In the genomic region with DNA sequence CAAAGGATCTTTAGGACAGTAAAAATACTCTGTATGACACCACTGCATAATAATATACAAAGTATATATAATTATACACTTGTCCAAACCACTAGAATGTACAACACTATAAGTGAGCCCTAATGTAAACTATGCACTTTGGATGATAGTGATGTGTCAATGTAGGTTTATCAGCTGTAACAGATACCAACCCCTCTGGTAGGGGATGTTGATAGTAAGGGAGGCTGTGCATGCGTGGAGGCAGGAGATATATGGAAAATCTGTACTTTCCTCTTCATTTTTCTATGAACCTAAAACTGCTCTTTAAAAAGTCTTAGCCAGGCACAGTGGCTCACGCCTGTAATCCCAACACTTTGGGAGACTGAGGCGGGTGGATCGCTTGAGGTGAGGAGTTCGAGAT, we compare ENCODE assay signal across 1 cellular context.
A peak's percentile ranks its signal among the peaks of the same experiment; 100 is the strongest.
TF ChIP-seq lines count a peak whose summit lies in the region.

No MANE protein-coding gene starts in this region.

TF ChIP-seq in K562, 482 proteins besides CTCF, POLR2A, EP300 and RAD21 (continued from another document and continues in another):
- TF ChIP-seq KLF13 (tag; IDR thresholded peaks at IDR 0.05; ENCODE audit: borderline replicate concordance, low read depth) = no peak
- TF ChIP-seq SAFB2 (IDR thresholded peaks at IDR 0.05; ENCODE audit: borderline replicate concordance, low read depth, low read length, severe bottlenecking) = no peak
- no peak for TF ChIP-seq SAP30 (IDR thresholded peaks at IDR 0.05; ENCODE audit: borderline replicate concordance, insufficient read depth, low read depth, low read length, poor library complexity, severe bottlenecking)
- no peak for TF ChIP-seq BRD4 (IDR thresholded peaks at IDR 0.05)
- TF ChIP-seq MECOM (CRISPR knock-in tag; IDR thresholded peaks at IDR 0.05) = no peak
- TF ChIP-seq, protein P1, sequence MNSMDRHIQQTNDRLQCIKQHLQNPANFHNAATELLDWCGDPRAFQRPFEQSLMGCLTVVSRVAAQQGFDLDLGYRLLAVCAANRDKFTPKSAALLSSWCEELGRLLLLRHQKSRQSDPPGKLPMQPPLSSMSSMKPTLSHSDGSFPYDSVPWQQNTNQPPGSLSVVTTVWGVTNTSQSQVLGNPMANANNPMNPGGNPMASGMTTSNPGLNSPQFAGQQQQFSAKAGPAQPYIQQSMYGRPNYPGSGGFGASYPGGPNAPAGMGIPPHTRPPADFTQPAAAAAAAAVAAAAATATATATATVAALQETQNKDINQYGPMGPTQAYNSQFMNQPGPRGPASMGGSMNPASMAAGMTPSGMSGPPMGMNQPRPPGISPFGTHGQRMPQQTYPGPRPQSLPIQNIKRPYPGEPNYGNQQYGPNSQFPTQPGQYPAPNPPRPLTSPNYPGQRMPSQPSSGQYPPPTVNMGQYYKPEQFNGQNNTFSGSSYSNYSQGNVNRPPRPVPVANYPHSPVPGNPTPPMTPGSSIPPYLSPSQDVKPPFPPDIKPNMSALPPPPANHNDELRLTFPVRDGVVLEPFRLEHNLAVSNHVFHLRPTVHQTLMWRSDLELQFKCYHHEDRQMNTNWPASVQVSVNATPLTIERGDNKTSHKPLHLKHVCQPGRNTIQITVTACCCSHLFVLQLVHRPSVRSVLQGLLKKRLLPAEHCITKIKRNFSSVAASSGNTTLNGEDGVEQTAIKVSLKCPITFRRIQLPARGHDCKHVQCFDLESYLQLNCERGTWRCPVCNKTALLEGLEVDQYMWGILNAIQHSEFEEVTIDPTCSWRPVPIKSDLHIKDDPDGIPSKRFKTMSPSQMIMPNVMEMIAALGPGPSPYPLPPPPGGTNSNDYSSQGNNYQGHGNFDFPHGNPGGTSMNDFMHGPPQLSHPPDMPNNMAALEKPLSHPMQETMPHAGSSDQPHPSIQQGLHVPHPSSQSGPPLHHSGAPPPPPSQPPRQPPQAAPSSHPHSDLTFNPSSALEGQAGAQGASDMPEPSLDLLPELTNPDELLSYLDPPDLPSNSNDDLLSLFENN (IDR thresholded peaks at IDR 0.05; ENCODE audit: low read depth in 2 of 2, low read length in 2 of 2) = peak in 1 of 2 experiments; percentile 60; a peak in 1 of 4 replicates
- TF ChIP-seq OTX1 (CRISPR knock-in tag; IDR thresholded peaks at IDR 0.05) = no peak
- TF ChIP-seq RFX1 (IDR thresholded peaks at IDR 0.05) = no peak
- TF ChIP-seq, protein P2, sequence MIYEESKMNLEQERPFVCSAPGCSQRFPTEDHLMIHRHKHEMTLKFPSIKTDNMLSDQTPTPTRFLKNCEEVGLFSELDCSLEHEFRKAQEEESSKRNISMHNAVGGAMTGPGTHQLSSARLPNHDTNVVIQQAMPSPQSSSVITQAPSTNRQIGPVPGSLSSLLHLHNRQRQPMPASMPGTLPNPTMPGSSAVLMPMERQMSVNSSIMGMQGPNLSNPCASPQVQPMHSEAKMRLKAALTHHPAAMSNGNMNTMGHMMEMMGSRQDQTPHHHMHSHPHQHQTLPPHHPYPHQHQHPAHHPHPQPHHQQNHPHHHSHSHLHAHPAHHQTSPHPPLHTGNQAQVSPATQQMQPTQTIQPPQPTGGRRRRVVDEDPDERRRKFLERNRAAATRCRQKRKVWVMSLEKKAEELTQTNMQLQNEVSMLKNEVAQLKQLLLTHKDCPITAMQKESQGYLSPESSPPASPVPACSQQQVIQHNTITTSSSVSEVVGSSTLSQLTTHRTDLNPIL (CRISPR knock-in tag; IDR thresholded peaks at IDR 0.05) = no peak
- no peak for TF ChIP-seq KLF6 (CRISPR knock-in tag; IDR thresholded peaks at IDR 0.05; ENCODE audit: borderline replicate concordance)
- TF ChIP-seq BHLHE40 (IDR thresholded peaks at IDR 0.05; ENCODE audit: low read length) = 0 out of 2 replicates have a peak, but pooled peaks have one; percentile 15
- TF ChIP-seq TRIM24 (IDR thresholded peaks at IDR 0.05) = peak; percentile 64 to 73; a peak in 3 of 4 replicates
- TF ChIP-seq, protein P3, sequence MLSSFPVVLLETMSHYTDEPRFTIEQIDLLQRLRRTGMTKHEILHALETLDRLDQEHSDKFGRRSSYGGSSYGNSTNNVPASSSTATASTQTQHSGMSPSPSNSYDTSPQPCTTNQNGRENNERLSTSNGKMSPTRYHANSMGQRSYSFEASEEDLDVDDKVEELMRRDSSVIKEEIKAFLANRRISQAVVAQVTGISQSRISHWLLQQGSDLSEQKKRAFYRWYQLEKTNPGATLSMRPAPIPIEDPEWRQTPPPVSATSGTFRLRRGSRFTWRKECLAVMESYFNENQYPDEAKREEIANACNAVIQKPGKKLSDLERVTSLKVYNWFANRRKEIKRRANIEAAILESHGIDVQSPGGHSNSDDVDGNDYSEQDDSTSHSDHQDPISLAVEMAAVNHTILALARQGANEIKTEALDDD (IDR thresholded peaks at IDR 0.05) = no peak
- TF ChIP-seq KLF10 (CRISPR knock-in tag; IDR thresholded peaks at IDR 0.05) = no peak
- peak; percentile 87 for TF ChIP-seq TAL1 (IDR thresholded peaks at IDR 0.05)
- TF ChIP-seq TCF3 (CRISPR knock-in tag; IDR thresholded peaks at IDR 0.05) = peak; percentile 90
- TF ChIP-seq, protein P4, sequence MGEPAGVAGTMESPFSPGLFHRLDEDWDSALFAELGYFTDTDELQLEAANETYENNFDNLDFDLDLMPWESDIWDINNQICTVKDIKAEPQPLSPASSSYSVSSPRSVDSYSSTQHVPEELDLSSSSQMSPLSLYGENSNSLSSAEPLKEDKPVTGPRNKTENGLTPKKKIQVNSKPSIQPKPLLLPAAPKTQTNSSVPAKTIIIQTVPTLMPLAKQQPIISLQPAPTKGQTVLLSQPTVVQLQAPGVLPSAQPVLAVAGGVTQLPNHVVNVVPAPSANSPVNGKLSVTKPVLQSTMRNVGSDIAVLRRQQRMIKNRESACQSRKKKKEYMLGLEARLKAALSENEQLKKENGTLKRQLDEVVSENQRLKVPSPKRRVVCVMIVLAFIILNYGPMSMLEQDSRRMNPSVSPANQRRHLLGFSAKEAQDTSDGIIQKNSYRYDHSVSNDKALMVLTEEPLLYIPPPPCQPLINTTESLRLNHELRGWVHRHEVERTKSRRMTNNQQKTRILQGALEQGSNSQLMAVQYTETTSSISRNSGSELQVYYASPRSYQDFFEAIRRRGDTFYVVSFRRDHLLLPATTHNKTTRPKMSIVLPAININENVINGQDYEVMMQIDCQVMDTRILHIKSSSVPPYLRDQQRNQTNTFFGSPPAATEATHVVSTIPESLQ (CRISPR knock-in tag; IDR thresholded peaks at IDR 0.05) = no peak
- no peak for TF ChIP-seq FOXA3 (CRISPR knock-in tag; conservative IDR thresholded peaks at IDR 0.05 in 1 of 2, IDR thresholded peaks at IDR 0.05 in 1 of 2)
- no peak for TF ChIP-seq XRCC5 (IDR thresholded peaks at IDR 0.05; ENCODE audit: low read depth, low read length)
- no peak for TF ChIP-seq CBFB (CRISPR knock-in tag; IDR thresholded peaks at IDR 0.05)
- no peak for TF ChIP-seq PHB (CRISPR knock-in tag; IDR thresholded peaks at IDR 0.05)
- no peak for TF ChIP-seq ZBTB7A (IDR thresholded peaks at IDR 0.05; ENCODE audit: borderline replicate concordance, control insufficient read depth, low read depth, low read length)
- no peak for TF ChIP-seq FUS (optimal IDR thresholded peaks at IDR 0.05; ENCODE audit: low read depth, low read length)
- TF ChIP-seq, protein P5, sequence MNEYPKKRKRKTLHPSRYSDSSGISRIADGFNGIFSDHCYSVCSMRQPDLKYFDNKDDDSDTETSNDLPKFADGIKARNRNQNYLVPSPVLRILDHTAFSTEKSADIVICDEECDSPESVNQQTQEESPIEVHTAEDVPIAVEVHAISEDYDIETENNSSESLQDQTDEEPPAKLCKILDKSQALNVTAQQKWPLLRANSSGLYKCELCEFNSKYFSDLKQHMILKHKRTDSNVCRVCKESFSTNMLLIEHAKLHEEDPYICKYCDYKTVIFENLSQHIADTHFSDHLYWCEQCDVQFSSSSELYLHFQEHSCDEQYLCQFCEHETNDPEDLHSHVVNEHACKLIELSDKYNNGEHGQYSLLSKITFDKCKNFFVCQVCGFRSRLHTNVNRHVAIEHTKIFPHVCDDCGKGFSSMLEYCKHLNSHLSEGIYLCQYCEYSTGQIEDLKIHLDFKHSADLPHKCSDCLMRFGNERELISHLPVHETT (CRISPR knock-in tag; conservative IDR thresholded peaks at IDR 0.05 in 1 of 2, IDR thresholded peaks at IDR 0.05 in 1 of 2) = no peak
- TF ChIP-seq ZNF589 (CRISPR knock-in tag; IDR thresholded peaks at IDR 0.05; ENCODE audit: low read depth) = no peak
- no peak for TF ChIP-seq PRMT5 (CRISPR knock-in tag; IDR thresholded peaks at IDR 0.05)
- no peak for TF ChIP-seq NR2C2 (CRISPR knock-in tag; IDR thresholded peaks at IDR 0.05)
- TF ChIP-seq NR2C2 (tag; IDR thresholded peaks at IDR 0.05) = no peak
- TF ChIP-seq ILF3 (IDR thresholded peaks at IDR 0.05; ENCODE audit: borderline replicate concordance) = no peak
- TF ChIP-seq JUN (IDR thresholded peaks at IDR 0.05; ENCODE audit: borderline replicate concordance, low read depth, low read length) = no peak
- no peak for TF ChIP-seq JUN (CRISPR knock-in tag; IDR thresholded peaks at IDR 0.05; ENCODE audit: borderline replicate concordance)
- no peak for TF ChIP-seq PML (IDR thresholded peaks at IDR 0.05; ENCODE audit: low read length)
- TF ChIP-seq, protein P6, sequence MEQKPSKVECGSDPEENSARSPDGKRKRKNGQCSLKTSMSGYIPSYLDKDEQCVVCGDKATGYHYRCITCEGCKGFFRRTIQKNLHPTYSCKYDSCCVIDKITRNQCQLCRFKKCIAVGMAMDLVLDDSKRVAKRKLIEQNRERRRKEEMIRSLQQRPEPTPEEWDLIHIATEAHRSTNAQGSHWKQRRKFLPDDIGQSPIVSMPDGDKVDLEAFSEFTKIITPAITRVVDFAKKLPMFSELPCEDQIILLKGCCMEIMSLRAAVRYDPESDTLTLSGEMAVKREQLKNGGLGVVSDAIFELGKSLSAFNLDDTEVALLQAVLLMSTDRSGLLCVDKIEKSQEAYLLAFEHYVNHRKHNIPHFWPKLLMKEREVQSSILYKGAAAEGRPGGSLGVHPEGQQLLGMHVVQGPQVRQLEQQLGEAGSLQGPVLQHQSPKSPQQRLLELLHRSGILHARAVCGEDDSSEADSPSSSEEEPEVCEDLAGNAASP (IDR thresholded peaks at IDR 0.05) = no peak
- TF ChIP-seq, protein P7, sequence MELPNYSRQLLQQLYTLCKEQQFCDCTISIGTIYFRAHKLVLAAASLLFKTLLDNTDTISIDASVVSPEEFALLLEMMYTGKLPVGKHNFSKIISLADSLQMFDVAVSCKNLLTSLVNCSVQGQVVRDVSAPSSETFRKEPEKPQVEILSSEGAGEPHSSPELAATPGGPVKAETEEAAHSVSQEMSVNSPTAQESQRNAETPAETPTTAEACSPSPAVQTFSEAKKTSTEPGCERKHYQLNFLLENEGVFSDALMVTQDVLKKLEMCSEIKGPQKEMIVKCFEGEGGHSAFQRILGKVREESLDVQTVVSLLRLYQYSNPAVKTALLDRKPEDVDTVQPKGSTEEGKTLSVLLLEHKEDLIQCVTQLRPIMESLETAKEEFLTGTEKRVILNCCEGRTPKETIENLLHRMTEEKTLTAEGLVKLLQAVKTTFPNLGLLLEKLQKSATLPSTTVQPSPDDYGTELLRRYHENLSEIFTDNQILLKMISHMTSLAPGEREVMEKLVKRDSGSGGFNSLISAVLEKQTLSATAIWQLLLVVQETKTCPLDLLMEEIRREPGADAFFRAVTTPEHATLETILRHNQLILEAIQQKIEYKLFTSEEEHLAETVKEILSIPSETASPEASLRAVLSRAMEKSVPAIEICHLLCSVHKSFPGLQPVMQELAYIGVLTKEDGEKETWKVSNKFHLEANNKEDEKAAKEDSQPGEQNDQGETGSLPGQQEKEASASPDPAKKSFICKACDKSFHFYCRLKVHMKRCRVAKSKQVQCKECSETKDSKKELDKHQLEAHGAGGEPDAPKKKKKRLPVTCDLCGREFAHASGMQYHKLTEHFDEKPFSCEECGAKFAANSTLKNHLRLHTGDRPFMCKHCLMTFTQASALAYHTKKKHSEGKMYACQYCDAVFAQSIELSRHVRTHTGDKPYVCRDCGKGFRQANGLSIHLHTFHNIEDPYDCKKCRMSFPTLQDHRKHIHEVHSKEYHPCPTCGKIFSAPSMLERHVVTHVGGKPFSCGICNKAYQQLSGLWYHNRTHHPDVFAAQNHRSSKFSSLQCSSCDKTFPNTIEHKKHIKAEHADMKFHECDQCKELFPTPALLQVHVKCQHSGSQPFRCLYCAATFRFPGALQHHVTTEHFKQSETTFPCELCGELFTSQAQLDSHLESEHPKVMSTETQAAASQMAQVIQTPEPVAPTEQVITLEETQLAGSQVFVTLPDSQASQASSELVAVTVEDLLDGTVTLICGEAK (IDR thresholded peaks at IDR 0.05) = no peak
- TF ChIP-seq, protein P7 (CRISPR knock-in tag; IDR thresholded peaks at IDR 0.05) = no peak
- TF ChIP-seq SREBF1 (IDR thresholded peaks at IDR 0.05; ENCODE audit: borderline replicate concordance, low read depth, low read length) = no peak
- no peak for TF ChIP-seq ZNF699 (CRISPR knock-in tag; IDR thresholded peaks at IDR 0.05; ENCODE audit: insufficient replicate concordance)
- TF ChIP-seq FOXA1 (IDR thresholded peaks at IDR 0.05; ENCODE audit: borderline replicate concordance) = no peak
- no peak for TF ChIP-seq KDM4B (IDR thresholded peaks at IDR 0.05; ENCODE audit: borderline replicate concordance in 2 of 2, low read depth in 1 of 2)
- TF ChIP-seq NFE2L1 (tag; IDR thresholded peaks at IDR 0.05; ENCODE audit: borderline replicate concordance, low read depth) = no peak
